Comparison of ENCODE assay signal across 8 cellular contexts in genomic region chr17:15999141-15999973, GRCh38. TPM values are rescaled to one million over a fixed set of nuclear protein-coding genes. Genes with fewer than 3 reads are reported as not detected.
DNase-seq lines count a peak whose midpoint lies in the region; ATAC-seq and TF ChIP-seq lines count a peak whose summit lies in the region.

A gene with protein sequence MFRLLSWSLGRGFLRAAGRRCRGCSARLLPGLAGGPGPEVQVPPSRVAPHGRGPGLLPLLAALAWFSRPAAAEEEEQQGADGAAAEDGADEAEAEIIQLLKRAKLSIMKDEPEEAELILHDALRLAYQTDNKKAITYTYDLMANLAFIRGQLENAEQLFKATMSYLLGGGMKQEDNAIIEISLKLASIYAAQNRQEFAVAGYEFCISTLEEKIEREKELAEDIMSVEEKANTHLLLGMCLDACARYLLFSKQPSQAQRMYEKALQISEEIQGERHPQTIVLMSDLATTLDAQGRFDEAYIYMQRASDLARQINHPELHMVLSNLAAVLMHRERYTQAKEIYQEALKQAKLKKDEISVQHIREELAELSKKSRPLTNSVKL (plus strand): TSS chr17:15999824. CDS start chr17:15999849, 25 bp downstream.
A gene with protein sequence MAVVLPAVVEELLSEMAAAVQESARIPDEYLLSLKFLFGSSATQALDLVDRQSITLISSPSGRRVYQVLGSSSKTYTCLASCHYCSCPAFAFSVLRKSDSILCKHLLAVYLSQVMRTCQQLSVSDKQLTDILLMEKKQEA (minus strand): TSS chr17:15999704. CDS start chr17:15999594, 110 bp downstream.

- TF ChIP-seq CTCF in WERI-Rb-1 (IDR thresholded peaks at IDR 0.05; ENCODE audit: low read depth, low read length), result no peak
- peak in 2 of 3 donors; percentile 7 to 15 for TF ChIP-seq CTCF in breast epithelium (IDR thresholded peaks at IDR 0.05)

- H3K9me3 ChIP-seq in WERI-Rb-1 (ENCODE audit: severe bottlenecking) (no peaks in the 10 kb centered on the region), breast epithelium (no peaks in the 10 kb centered on the region), iPS-18c (ENCODE audit: control insufficient read depth, insufficient read depth, low read length) (no peaks in the 10 kb centered on the region), skeletal muscle tissue (ENCODE audit: control insufficient read depth in 3 of 3, low read length in 3 of 3) (no peaks in the 10 kb centered on the region)

- H3K9ac ChIP-seq in skeletal muscle tissue (ENCODE audit: low read depth in 1 of 3, low read length in 3 of 3), result peak within 1 kb of the TSS; percentile 83 to 94 (median 85)

- H3K4me1 ChIP-seq in breast epithelium, result peaks cover 0 to 8% of the 10 kb centered on the region in 2 donors
- H3K4me1 ChIP-seq in skeletal muscle tissue (ENCODE audit: control insufficient read depth in 3 of 3, insufficient read depth in 3 of 3, low read length in 3 of 3), result peaks cover 9 to 19% (median 15%) of the 10 kb centered on the region in 3 donors

- H3K4me3 ChIP-seq in WERI-Rb-1 (ENCODE audit: low read depth, low read length), result peak within 1 kb of the TSS; percentile 98
- H3K4me3 ChIP-seq in breast epithelium, result peak within 1 kb of the TSS; percentile 70 to 94 (median 81)
- H3K4me3 ChIP-seq in iPS-18c (ENCODE audit: insufficient read depth, low read depth, low read length), result peak within 1 kb of the TSS; percentile 92
- H3K4me3 ChIP-seq in skeletal muscle tissue (ENCODE audit: low read length in 3 of 3), result peak within 1 kb of the TSS; percentile 84 to 92 (median 92)

- DNase-seq in AG08395 (ENCODE audit: low spot score) (peak; percentile 97), NCI-H2196 treated with DMSO at 0.1 percent for 48 hours (lab: John Stamatoyannopoulos, UW; ENCODE audit: unreplicated experiment) (peak; percentile 64), WERI-Rb-1 (peak; percentile 97), breast epithelium (ENCODE audit: low spot score in 2 of 2) (peak; percentile 96 to 97)

- H3K36me3 ChIP-seq in WERI-Rb-1, result peaks cover 38% of the 10 kb centered on the region
- H3K36me3 ChIP-seq in breast epithelium, result no peaks in the 10 kb centered on the region
- H3K36me3 ChIP-seq in skeletal muscle tissue (ENCODE audit: control insufficient read depth in 3 of 3, insufficient read depth in 3 of 3, low read length in 3 of 3), result peaks cover 16 to 38% (median 18%) of the 10 kb centered on the region in 3 donors

- TF ChIP-seq POLR2A in breast epithelium (IDR thresholded peaks at IDR 0.05), result peak; percentile 80

- H3K27ac ChIP-seq in WERI-Rb-1, result peak within 1 kb of the TSS; percentile 69
- peak within 1 kb of the TSS; percentile 95 to 96 for H3K27ac ChIP-seq in breast epithelium
- H3K27ac ChIP-seq in skeletal muscle tissue (ENCODE audit: low read depth, low read length), result peak within 1 kb of the TSS; percentile 87

- ATAC-seq in GM18907 (IDR thresholded peaks at IDR 0.05; ENCODE audit: unreplicated experiment) (peak; percentile 95), HG03139 (IDR thresholded peaks at IDR 0.05; ENCODE audit: unreplicated experiment) (peak; percentile 94)

- intact Hi-C loops in breast epithelium (cut with DNase I; ENCODE audit: low total_unique reads), result no loop called here

- H3K27me3 ChIP-seq in WERI-Rb-1 (ENCODE audit: insufficient read depth, low read depth, severe bottlenecking), result no peaks in the 10 kb centered on the region
- no peaks in the 10 kb centered on the region for H3K27me3 ChIP-seq in breast epithelium
- no peaks in the 10 kb centered on the region for H3K27me3 ChIP-seq in skeletal muscle tissue (ENCODE audit: control insufficient read depth in 3 of 3, insufficient read depth in 3 of 3, low read length in 3 of 3)

RNA-seq across cellular contexts. Expression of the first gene that starts in this region (rescaled TPM):
- total RNA-seq in breast epithelium (100 to 1,000 TPM in 2 of 3 donors, 10 to 100 TPM in 1; 46.4 to 111 (median 105) TPM), skeletal muscle tissue (15.7 TPM)

RNA-seq across cellular contexts. Expression of the second gene that starts in this region (rescaled TPM):
- total RNA-seq in breast epithelium (10 to 100 TPM; 19.7 to 20.9 (median 20.3) TPM), skeletal muscle tissue (24.5 TPM)

Comparison
In these comparisons a context has a peak if more than half of its experiments do, and no peak if none do; other contexts are left out.
1. Peak in every context shown above with its lines: DNase-seq, ATAC-seq, H3K4me3 ChIP-seq and H3K27ac ChIP-seq.